11 cellular contexts compared by ENCODE assay signal in genomic region chr7:111082351-111082750, GRCh38. TPM values are rescaled to one million over a fixed set of nuclear protein-coding genes. Genes with fewer than 3 reads are reported as not detected.
A peak's percentile ranks its signal among the peaks of the same experiment; 100 is the strongest.
DNase-seq lines count a peak whose midpoint lies in the region; ATAC-seq, FAIRE-seq and TF ChIP-seq lines count a peak whose summit lies in the region.
"Had no signal": no experiment of that assay in that cellular context is flagged by ENCODE, and none has a peak within 500 bp of the region (broad histone marks: within the 10 kb centered on the region; RNA-seq: fewer than 3 reads in every experiment).

No MANE protein-coding gene starts in this region.

- peaks cover 3% of the 10 kb centered on the region for H3K9me3 Mint-ChIP-seq in activated CD4-positive, alpha-beta T cell treated with anti-CD3 and anti-CD28 coated beads for 36 hours (ENCODE audit: low read depth)
- peaks cover 0 to 2% of the 10 kb centered on the region in 2 donors for H3K9me3 Mint-ChIP-seq in stimulated activated naive B cell treated with anti-CD40 and anti-IgM and Interleukin-4, amounts not matched to agents 10 μg/mL and 1 μg/mL and 100 μg/mL, for 72 hours

- no peak for ATAC-seq in activated CD4-positive, alpha-beta T cell treated with anti-CD3 and anti-CD28 coated beads for 36 hours
- ATAC-seq in stimulated activated naive B cell treated with anti-CD40 and anti-IgM and Interleukin-4, amounts not matched to agents 10 μg/mL and 1 μg/mL and 100 μg/mL, for 72 hours (replicated peaks) = no peak

- no peak for TF ChIP-seq CTCF in SU-DHL-6 (IDR thresholded peaks at IDR 0.05; ENCODE audit: insufficient read depth, low read length, poor library complexity, severe bottlenecking)

- no peak for DNase-seq in activated CD4-positive, alpha-beta T cell treated with anti-CD3 and anti-CD28 coated beads for 36 hours
- no peak for DNase-seq in activated CD4-positive, alpha-beta T cell treated with anti-CD3 and anti-CD28 coated beads for 4 hours
- peak; percentile 44 for DNase-seq in dedifferentiated amniotic fluid mesenchymal stem cell (ENCODE audit: extremely low spot score)
- DNase-seq in stimulated activated naive B cell treated with anti-CD40 and anti-IgM and Interleukin-4, amounts not matched to agents 10 μg/mL and 1 μg/mL and 100 μg/mL, for 72 hours = no peak
- no peak for DNase-seq in NCI-H526 (lab: John Stamatoyannopoulos, UW)
- DNase-seq in NCI-H2171 treated with DMSO at 0.1 percent for 48 hours (lab: John Stamatoyannopoulos, UW) = no peak
- DNase-seq in HTR-8/SVneo (ENCODE audit: insufficient read length, low spot score) = no peak
- DNase-seq: SW 1271, testis had no signal

- H3K9me3 ChIP-seq in SU-DHL-6 (ENCODE audit: insufficient read depth, low read length) = no peaks in the 10 kb centered on the region
- H3K9me3 ChIP-seq: testis had no signal

- H3K9ac ChIP-seq in SU-DHL-6 (ENCODE audit: low read length) = peak overlapping the region; percentile 45

- POLR2A ChIA-PET in activated CD4-positive, alpha-beta T cell treated with anti-CD3 and anti-CD28 coated beads for 36 hours (lab: Charles Lee) = interaction anchor here (1.3 kb wide), 1 partner anchor 53 kb away, joined by 6 read pairs; no protein-coding TSS in a partner anchor

- peaks cover 52% of the 10 kb centered on the region for H3F3A ChIP-seq in SU-DHL-6 (ENCODE audit: insufficient read depth)

- no peaks in the 10 kb centered on the region for H4K20me1 ChIP-seq in SU-DHL-6 (ENCODE audit: low read depth, low read length)

- H3K4me1 Mint-ChIP-seq in activated CD4-positive, alpha-beta T cell treated with anti-CD3 and anti-CD28 coated beads for 36 hours = peaks cover 72% of the 10 kb centered on the region
- peaks cover 39 to 52% of the 10 kb centered on the region in 2 donors for H3K4me1 Mint-ChIP-seq in stimulated activated naive B cell treated with anti-CD40 and anti-IgM and Interleukin-4, amounts not matched to agents 10 μg/mL and 1 μg/mL and 100 μg/mL, for 72 hours

- no peak for FAIRE-seq in HTR-8/SVneo (lab: Jason Lieb, UNC)
- FAIRE-seq: A204.1 had no signal

- peak overlapping the region; percentile 44 for H3K4me3 Mint-ChIP-seq in activated CD4-positive, alpha-beta T cell treated with anti-CD3 and anti-CD28 coated beads for 36 hours
- H3K4me3 Mint-ChIP-seq in stimulated activated naive B cell treated with anti-CD40 and anti-IgM and Interleukin-4, amounts not matched to agents 10 μg/mL and 1 μg/mL and 100 μg/mL, for 72 hours = no peak overlapping the region

- H3K27me3 Mint-ChIP-seq in activated CD4-positive, alpha-beta T cell treated with anti-CD3 and anti-CD28 coated beads for 36 hours = no peaks in the 10 kb centered on the region
- no peaks in the 10 kb centered on the region for H3K27me3 Mint-ChIP-seq in stimulated activated naive B cell treated with anti-CD40 and anti-IgM and Interleukin-4, amounts not matched to agents 10 μg/mL and 1 μg/mL and 100 μg/mL, for 72 hours

- H2AFZ ChIP-seq in SU-DHL-6 (ENCODE audit: low read depth, low read length, severe bottlenecking) = peak overlapping the region; percentile 2

- H3K27ac ChIP-seq in SU-DHL-6 (ENCODE audit: low read depth, low read length) = peak overlapping the region; percentile 99
- H3K27ac ChIP-seq: testis had no signal

- H3K27ac Mint-ChIP-seq in activated CD4-positive, alpha-beta T cell treated with anti-CD3 and anti-CD28 coated beads for 36 hours = peak overlapping the region; percentile 89
- peak overlapping the region; percentile 65 for H3K27ac Mint-ChIP-seq in stimulated activated naive B cell treated with anti-CD40 and anti-IgM and Interleukin-4, amounts not matched to agents 10 μg/mL and 1 μg/mL and 100 μg/mL, for 72 hours

- H3K4me3 ChIP-seq in SU-DHL-6 (ENCODE audit: insufficient read depth, low read length, poor library complexity, severe bottlenecking) = peak overlapping the region; percentile 19
- H3K4me3 ChIP-seq: testis had no signal

- H3K36me3 ChIP-seq in SU-DHL-6 (ENCODE audit: low read length) = no peaks in the 10 kb centered on the region

- H3K9me2 ChIP-seq in SU-DHL-6 (replicated peaks; ENCODE audit: insufficient read depth, low read length) = no peaks in the 10 kb centered on the region

- H3K27me3 ChIP-seq in SU-DHL-6 (ENCODE audit: low read length) = no peaks in the 10 kb centered on the region
- H3K27me3 ChIP-seq: testis had no signal

- intact Hi-C loops in activated CD4-positive, alpha-beta T cell treated with anti-CD3 and anti-CD28 coated beads for 36 hours (cut with DNase I, micrococcal nuclease) = loop anchor here in 1 of 2 experiments (2.0 kb wide), 1 partner anchor 54 kb away; no protein-coding TSS in a partner anchor

- CTCF ChIA-PET in activated CD4-positive, alpha-beta T cell treated with anti-CD3 and anti-CD28 coated beads for 36 hours (lab: Charles Lee) = interaction anchor here (1.3 to 4.9 kb wide), 5 partner anchors 10 to 56 kb away, joined by 4 to 20 read pairs (median 7); no protein-coding TSS in a partner anchor

- no peaks in the 10 kb centered on the region for H3K79me2 ChIP-seq in SU-DHL-6 (ENCODE audit: insufficient read depth, low read length)

- H3K36me3 Mint-ChIP-seq in activated CD4-positive, alpha-beta T cell treated with anti-CD3 and anti-CD28 coated beads for 36 hours (ENCODE audit: low read depth) = peaks cover 8% of the 10 kb centered on the region
- peaks cover 3 to 4% of the 10 kb centered on the region in 2 donors for H3K36me3 Mint-ChIP-seq in stimulated activated naive B cell treated with anti-CD40 and anti-IgM and Interleukin-4, amounts not matched to agents 10 μg/mL and 1 μg/mL and 100 μg/mL, for 72 hours

- H3K4me2 ChIP-seq in SU-DHL-6 (ENCODE audit: low read depth, low read length, poor library complexity, severe bottlenecking) = peak overlapping the region; percentile 89

RNA-seq across cellular contexts. Expression of gene LRRN3, which starts 8.6 kb away (rescaled TPM):
- 1 to 10 TPM; 6.7 to 8.0 TPM for total RNA-seq in activated CD4-positive, alpha-beta T cell treated with anti-CD3 and anti-CD28 coated beads for 36 hours
